In genomic region chr16:56742030-56742984, GRCh38 we compare ENCODE assay signal across 12 cellular contexts. TPM values are rescaled to one million over a fixed set of nuclear protein-coding genes. Genes with fewer than 3 reads are reported as not detected.
DNase-seq lines count a peak whose midpoint lies in the region; ATAC-seq and TF ChIP-seq lines count a peak whose summit lies in the region.
"Had no signal": no experiment of that assay in that cellular context is flagged by ENCODE, and none has a peak within 500 bp of the region (broad histone marks: within the 10 kb centered on the region; RNA-seq: fewer than 3 reads in every experiment).

No MANE protein-coding gene starts in this region.

- intact Hi-C loops in HCT116 (cut with micrococcal nuclease) (no loop called here), ascending aorta (cut with DNase I) (no loop called here), gastrocnemius medialis (cut with DNase I; ENCODE audit: low total_unique reads) (no loop called here)

- TF ChIP-seq CTCF in HCT116 (IDR thresholded peaks at IDR 0.05 in 2 of 3, conservative IDR thresholded peaks at IDR 0.05 in 1 of 3; ENCODE audit: borderline replicate concordance in 1 of 3, insufficient read depth in 1 of 3, low read depth in 2 of 3, low read length in 2 of 3) = no peak
- no peak for TF ChIP-seq CTCF in ascending aorta (IDR thresholded peaks at IDR 0.05)
- no peak for TF ChIP-seq CTCF in gastrocnemius medialis (IDR thresholded peaks at IDR 0.05 in 4 of 5, conservative IDR thresholded peaks at IDR 0.05 in 1 of 5)

- H3K4me1 ChIP-seq in HCT116 (ENCODE audit: control insufficient read depth in 1 of 2, insufficient read depth in 2 of 2, low read length in 2 of 2) = peaks cover 0 to 17% of the 10 kb centered on the region in 2 experiments; a peak in 2 of 4 replicates
- H3K4me1 ChIP-seq in ascending aorta = peaks cover 5 to 25% of the 10 kb centered on the region in 2 donors
- H3K4me1 ChIP-seq in gastrocnemius medialis = peaks cover 12 to 16% of the 10 kb centered on the region in 2 donors

- in situ Hi-C loops in gastrocnemius medialis (cut with MboI; ENCODE audit: low sequenced_read_pairs in 4 of 4) = no loop called here

- RAD21 ChIA-PET in HCT116 (lab: Charles Lee; ENCODE audit: low non-redundant PET in 1 of 2, low total read pairs in 2 of 2, uncharacterized antibody in 2 of 2, unreplicated experiment in 2 of 2) = no interaction called here

- H3K9ac ChIP-seq in HCT116 (ENCODE audit: low read length) = no peak overlapping the region

- ATAC-seq in HCT116 (peak; percentile 74), gastrocnemius medialis (no peak)

- H3K36me3 ChIP-seq in HCT116 (ENCODE audit: control insufficient read depth in 1 of 2, insufficient read depth in 2 of 2, low read length in 2 of 2) = no peaks in the 10 kb centered on the region
- H3K36me3 ChIP-seq in ascending aorta = no peaks in the 10 kb centered on the region
- H3K36me3 ChIP-seq in H7 (replicated peaks; ENCODE audit: control insufficient read depth, insufficient read depth, low read length) = no peaks in the 10 kb centered on the region; the same call in 1 of the 2 replicates
- H3K36me3 ChIP-seq in gastrocnemius medialis = no peaks in the 10 kb centered on the region
- H3K36me3 ChIP-seq: lower lobe of right lung had no signal

- no peak overlapping the region for H2AFZ ChIP-seq in HCT116 (ENCODE audit: low read depth, low read length, poor library complexity, severe bottlenecking)

- H3K4me3 ChIP-seq in HCT116 (replicated peaks in 1 of 2; ENCODE audit: low read depth in 1 of 2, low read length in 2 of 2) (no peak overlapping the region), ascending aorta (no peak overlapping the region), H7 (ENCODE audit: insufficient read depth, low read depth, low read length) (no peak overlapping the region), gastrocnemius medialis (no peak overlapping the region)
- H3K4me3 ChIP-seq: lower lobe of right lung had no signal

- POLR2A ChIA-PET in HCT116 (lab: Charles Lee) = interaction anchor here (1.1 kb wide), 1 partner anchor 134 kb away, joined by 3 read pairs; the partner anchor contains the start of gene MT2A

- peak overlapping the region; percentile 38; the same call in 1 of the 2 replicates for H3K27ac ChIP-seq in HCT116 (ENCODE audit: low read depth, low read length)
- peak overlapping the region; percentile 27 to 61 for H3K27ac ChIP-seq in ascending aorta
- H3K27ac ChIP-seq in gastrocnemius medialis = no peak overlapping the region
- H3K27ac ChIP-seq: lower lobe of right lung, VCaP had no signal

- peaks cover 77% of the 10 kb centered on the region for H3K79me2 ChIP-seq in HCT116 (ENCODE audit: insufficient read depth, low read length)

- H3K9me3 ChIP-seq in HCT116 (ENCODE audit: control insufficient read depth in 1 of 2, insufficient read depth in 1 of 2, low read depth in 1 of 2, low read length in 2 of 2) (no peaks in the 10 kb centered on the region), ascending aorta (no peaks in the 10 kb centered on the region), gastrocnemius medialis (no peaks in the 10 kb centered on the region)
- H3K9me3 ChIP-seq: lower lobe of right lung had no signal

- peaks cover 8% of the 10 kb centered on the region; the same call in 1 of the 2 replicates for H4K20me1 ChIP-seq in HCT116 (ENCODE audit: insufficient read depth)

- peak overlapping the region; percentile 43 for H3K4me2 ChIP-seq in HCT116 (ENCODE audit: low read length)

- CTCF ChIA-PET in HCT116 (lab: Charles Lee) = no interaction called here

- H3K9me2 ChIP-seq in HCT116 (ENCODE audit: insufficient read depth) = no peaks in the 10 kb centered on the region

- no peak for TF ChIP-seq POLR2A in HCT116 (IDR thresholded peaks at IDR 0.05; ENCODE audit: borderline replicate concordance, extremely low read depth, insufficient read depth, insufficient read length)
- no peak for TF ChIP-seq POLR2A in gastrocnemius medialis (IDR thresholded peaks at IDR 0.05)

- peak; percentile 45 for DNase-seq in 8988T
- DNase-seq in HCT116 (ENCODE audit: low read depth, low spot score) = peak; percentile 22
- DNase-seq in ascending aorta (ENCODE audit: low spot score in 2 of 2) = no peak
- DNase-seq in iris pigment epithelial cell (ENCODE audit: low read depth) = peak; percentile 90
- no peak for DNase-seq in H7
- DNase-seq in gastrocnemius medialis = no peak
- DNase-seq in SIG-M5 (lab: John Stamatoyannopoulos, UW) = no peak
- no peak for DNase-seq in stimulated activated CD4-positive, alpha-beta T cell treated with anti-CD3 and anti-CD28 coated beads, Interleukin-1b, Interleukin-23, amount 100 ng/mL, for 48 hours
- DNase-seq: CD4-positive, CD25-positive, alpha-beta regulatory T cell; lower lobe of right lung; NCI-H2171 treated with DMSO at 0.1 percent for 48 hours had no signal

- H3K27me3 ChIP-seq in HCT116 (ENCODE audit: insufficient read depth, low read length) (no peaks in the 10 kb centered on the region), ascending aorta (no peaks in the 10 kb centered on the region), H7 (ENCODE audit: control insufficient read depth, insufficient read depth, low read length) (no peaks in the 10 kb centered on the region), gastrocnemius medialis (no peaks in the 10 kb centered on the region)

- TF ChIP-seq RAD21 in HCT116 (IDR thresholded peaks at IDR 0.05; ENCODE audit: low read depth) = no peak

- no TSS peak for BruUV-seq in HCT116 (replicated peaks; lab: Mats Ljungman, UMichigan)

TF ChIP-seq in HCT116, 20 proteins besides CTCF, POLR2A, EP300 and RAD21:
- TF ChIP-seq JUND (IDR thresholded peaks at IDR 0.05) = peak; percentile 21; the same call in 1 of the 2 replicates
- no peak for TF ChIP-seq EGR1 (IDR thresholded peaks at IDR 0.05; ENCODE audit: low read depth)
- peak; percentile 56 for TF ChIP-seq FOSL1 (IDR thresholded peaks at IDR 0.05; ENCODE audit: low read depth)
- 0 out of 2 replicates have a peak, but pooled peaks have one; percentile 3 for TF ChIP-seq SP1 (IDR thresholded peaks at IDR 0.05; ENCODE audit: low read depth)
- no peak for TF ChIP-seq ZBTB33 (IDR thresholded peaks at IDR 0.05; ENCODE audit: extremely low read depth, insufficient replicate concordance, low read length)
- TF ChIP-seq CBX3 (IDR thresholded peaks at IDR 0.05; ENCODE audit: low read depth) = 0 out of 2 replicates have a peak, but pooled peaks have one; percentile 28

RNA-seq across cellular contexts. Expression of gene NUP93, which starts 12.4 kb away (rescaled TPM):
- 144 TPM for total RNA-seq in HCT116 (2021; ENCODE audit: unreplicated experiment)
- polyA plus RNA-seq in HCT116 (2012) = 94.9 and 96.0 TPM in 2 replicates
- total RNA-seq in ascending aorta = 419 TPM
- total RNA-seq in H7 (2014; rRNA removed; shearing (Covaris generic)) = 133 and 144 TPM in 2 replicates
- 10 to 100 TPM; 12.9 to 30.7 (median 23.0) TPM for total RNA-seq in gastrocnemius medialis

Comparison
In these comparisons a context has a peak if more than half of its experiments do, and no peak if none do; other contexts are left out.
1. DNase-seq: peak in 8988T (single experiment), HCT116 (single experiment) and iris pigment epithelial cell (single experiment); none in ascending aorta (0 of 2), H7 (single experiment), gastrocnemius medialis (0 of 2), SIG-M5 (single experiment) and stimulated activated CD4-positive, alpha-beta T cell treated with anti-CD3 and anti-CD28 coated beads, Interleukin-1b, Interleukin-23, amount 100 ng/mL, for 48 hours (single experiment).
2. H3K27ac ChIP-seq: peak in HCT116 (single experiment) and ascending aorta (2 of 2); none in gastrocnemius medialis (0 of 4).